In genomic region chr18:57447154-57447621, GRCh38 we compare ENCODE assay signal across 13 cellular contexts. TPM values are rescaled to one million over a fixed set of nuclear protein-coding genes. Genes with fewer than 3 reads are reported as not detected.
DNase-seq lines count a peak whose midpoint lies in the region; ATAC-seq and TF ChIP-seq lines count a peak whose summit lies in the region.
"Had no signal": no experiment of that assay in that cellular context is flagged by ENCODE, and none has a peak within 500 bp of the region (broad histone marks: within the 10 kb centered on the region; RNA-seq: fewer than 3 reads in every experiment).

No MANE protein-coding gene starts in this region.

- no peak overlapping the region for H3K4me3 Mint-ChIP-seq in endothelial cell (ENCODE audit: unreplicated experiment)

- peak; percentile 44 for TF ChIP-seq CTCF in endothelial cell (IDR thresholded peaks at IDR 0.05; ENCODE audit: unreplicated experiment)

- H3K27me3 Mint-ChIP-seq in endothelial cell (ENCODE audit: unreplicated experiment): peaks cover 16% of the 10 kb centered on the region

- H3K27ac Mint-ChIP-seq in endothelial cell (ENCODE audit: unreplicated experiment): no peak overlapping the region

- H3K9me3 Mint-ChIP-seq in endothelial cell (ENCODE audit: unreplicated experiment): no peaks in the 10 kb centered on the region

- peaks cover 33% of the 10 kb centered on the region for H3K4me1 Mint-ChIP-seq in endothelial cell (ENCODE audit: unreplicated experiment)

- peak; percentile 7 for DNase-seq in SKM-1 treated with dmso at 0.1 percent for 144 hours (lab: John Stamatoyannopoulos, UW; ENCODE audit: unreplicated experiment)
- DNase-seq in SKM-1 (lab: John Stamatoyannopoulos, UW; ENCODE audit: unreplicated experiment): no peak
- DNase-seq in NCI-H2227 (lab: John Stamatoyannopoulos, UW; ENCODE audit: unreplicated experiment): peak; percentile 81
- DNase-seq in endothelial cell (ENCODE audit: low spot score): peak; percentile 92
- DNase-seq in occipital lobe (lab: John Stamatoyannopoulos, UW): peak; percentile 23
- DNase-seq in HK-2 (ENCODE audit: unreplicated experiment): no peak
- DNase-seq in DMS53 treated with DMSO at 0.1 percent for 48 hours (lab: John Stamatoyannopoulos, UW; ENCODE audit: unreplicated experiment): no peak
- DNase-seq: amniotic stem cell; NCI-H1105; right cardiac atrium; stimulated activated naive CD4-positive, alpha-beta T cell treated with Interleukin-2 at 50 U/mL for 16 hours; T-helper 2 cell had no signal

- peaks cover 3% of the 10 kb centered on the region for H3K36me3 Mint-ChIP-seq in endothelial cell (ENCODE audit: low read depth, unreplicated experiment)

- ATAC-seq in HG02885 (IDR thresholded peaks at IDR 0.05; ENCODE audit: poor library complexity, unreplicated experiment): no peak

RNA-seq across cellular contexts. Expression of gene ONECUT2, which starts 12.0 kb away (rescaled TPM):
- total RNA-seq in endothelial cell (ENCODE audit: unreplicated experiment) (1.1 TPM), occipital lobe (0.78 TPM)

Comparison
In these comparisons a context has a peak if more than half of its experiments do, and no peak if none do; other contexts are left out.
1. DNase-seq: peak in SKM-1 treated with dmso at 0.1 percent for 144 hours (single experiment), NCI-H2227 (single experiment), endothelial cell (single experiment) and occipital lobe (single experiment); none in SKM-1 (single experiment), HK-2 (single experiment) and DMS53 treated with DMSO at 0.1 percent for 48 hours (single experiment).